In genomic region chr13:31282741-31283455, GRCh38 we compare ENCODE assay signal across 21 cellular contexts.
"Had no signal": no experiment of that assay in that cellular context is flagged by ENCODE, and none has a peak within 500 bp of the region (broad histone marks: within the 10 kb centered on the region; RNA-seq: fewer than 3 reads in every experiment).

No MANE protein-coding gene starts in this region.

- H3K4me3 Mint-ChIP-seq: activated CD4-positive, alpha-beta memory T cell treated with anti-CD3 and anti-CD28 coated beads, Interleukin-2, amount 10 ng/mL, durations not matched to agents 7 days and 5 days; activated naive CD8-positive, alpha-beta T cell treated with anti-CD3 and anti-CD28 coated beads for 36 hours; activated T-cell treated with anti-CD3 and anti-CD28 coated beads, Interleukin-2, amount 50 U/mL, for 72 hours; endodermal cell; naive thymus-derived CD4-positive, alpha-beta T cell; stimulated activated effector memory CD8-positive, alpha-beta T cell treated with anti-CD3 and anti-CD28 coated beads, Interleukin-12 subunit alpha, Interleukin-12 subunit beta, amount 100 ng/mL, for 72 hours; T-helper 2 cell treated with Interferon-gamma antibody and Interleukin-4, amounts not matched to agents 5 μg/mL and 100 μg/mL, for 36 hours had no signal

- H3K9me3 Mint-ChIP-seq: stimulated activated effector memory CD8-positive, alpha-beta T cell treated with anti-CD3 and anti-CD28 coated beads, Interleukin-12 subunit alpha, Interleukin-12 subunit beta, amount 100 ng/mL, for 72 hours had no signal

- H3K27me3 ChIP-seq: brain microvascular endothelial cell, dorsolateral prefrontal cortex, hepatocyte, pancreas, spleen, tibial nerve had no signal

- H3K9me3 ChIP-seq: pancreas had no signal

- H3K27ac ChIP-seq: brain microvascular endothelial cell, dorsolateral prefrontal cortex, hepatocyte, pancreas, spleen, tibial nerve had no signal

- H3K4me1 ChIP-seq: pancreas, spleen, tibial nerve had no signal

- H3K27ac Mint-ChIP-seq: activated CD4-positive, alpha-beta memory T cell treated with anti-CD3 and anti-CD28 coated beads, Interleukin-2, amount 10 ng/mL, durations not matched to agents 7 days and 5 days; activated naive CD8-positive, alpha-beta T cell treated with anti-CD3 and anti-CD28 coated beads for 36 hours; activated T-cell treated with anti-CD3 and anti-CD28 coated beads, Interleukin-2, amount 50 U/mL, for 72 hours; endodermal cell; stimulated activated effector memory CD8-positive, alpha-beta T cell treated with anti-CD3 and anti-CD28 coated beads, Interleukin-12 subunit alpha, Interleukin-12 subunit beta, amount 100 ng/mL, for 72 hours; T-helper 2 cell treated with Interferon-gamma antibody and Interleukin-4, amounts not matched to agents 5 μg/mL and 100 μg/mL, for 36 hours had no signal

- H3K4me1 Mint-ChIP-seq: activated CD4-positive, alpha-beta memory T cell treated with anti-CD3 and anti-CD28 coated beads, Interleukin-2, amount 10 ng/mL, durations not matched to agents 7 days and 5 days; activated naive CD8-positive, alpha-beta T cell treated with anti-CD3 and anti-CD28 coated beads for 36 hours; endodermal cell; naive thymus-derived CD4-positive, alpha-beta T cell; stimulated activated effector memory CD8-positive, alpha-beta T cell treated with anti-CD3 and anti-CD28 coated beads, Interleukin-12 subunit alpha, Interleukin-12 subunit beta, amount 100 ng/mL, for 72 hours had no signal

- ATAC-seq: activated T-cell treated with anti-CD3 and anti-CD28 coated beads, Interleukin-2, amount 50 U/mL, for 72 hours; mucosa of descending colon; naive thymus-derived CD4-positive, alpha-beta T cell; pancreas; sciatic nerve; stimulated activated effector memory CD8-positive, alpha-beta T cell treated with anti-CD3 and anti-CD28 coated beads, Interleukin-12 subunit alpha, Interleukin-12 subunit beta, amount 100 ng/mL, for 72 hours had no signal

- H3K4me3 ChIP-seq: dorsolateral prefrontal cortex, hepatocyte, mucosa of descending colon, pancreas, spleen, tibial nerve had no signal

- H3K36me3 ChIP-seq: brain microvascular endothelial cell had no signal

- DNase-seq: activated CD4-positive, alpha-beta memory T cell treated with anti-CD3 and anti-CD28 coated beads, Interleukin-2, amount 10 ng/mL, durations not matched to agents 7 days and 5 days; activated CD8-positive, alpha-beta memory T cell treated with anti-CD3 and anti-CD28 coated beads, Interleukin-2, amount 50 U/mL, for 48 hours; activated gamma-delta T cell; activated naive CD8-positive, alpha-beta T cell treated with anti-CD3 and anti-CD28 coated beads for 36 hours; activated T-cell treated with anti-CD3 and anti-CD28 coated beads, Interleukin-2, amount 50 U/mL, for 72 hours; amygdala; brain microvascular endothelial cell; dorsolateral prefrontal cortex; endodermal cell; erythroblast; islet precursor cell; mucosa of descending colon; naive thymus-derived CD4-positive, alpha-beta T cell; pancreas; spleen; stimulated activated CD4-positive, alpha-beta T cell treated with anti-CD3 and anti-CD28 coated beads, Interleukin-1b, Interleukin-23, amount 100 ng/mL, for 48 hours had no signal

- H3K27me3 Mint-ChIP-seq: activated CD4-positive, alpha-beta memory T cell treated with anti-CD3 and anti-CD28 coated beads, Interleukin-2, amount 10 ng/mL, durations not matched to agents 7 days and 5 days; activated naive CD8-positive, alpha-beta T cell treated with anti-CD3 and anti-CD28 coated beads for 36 hours; naive thymus-derived CD4-positive, alpha-beta T cell had no signal
